In the genomic region with DNA sequence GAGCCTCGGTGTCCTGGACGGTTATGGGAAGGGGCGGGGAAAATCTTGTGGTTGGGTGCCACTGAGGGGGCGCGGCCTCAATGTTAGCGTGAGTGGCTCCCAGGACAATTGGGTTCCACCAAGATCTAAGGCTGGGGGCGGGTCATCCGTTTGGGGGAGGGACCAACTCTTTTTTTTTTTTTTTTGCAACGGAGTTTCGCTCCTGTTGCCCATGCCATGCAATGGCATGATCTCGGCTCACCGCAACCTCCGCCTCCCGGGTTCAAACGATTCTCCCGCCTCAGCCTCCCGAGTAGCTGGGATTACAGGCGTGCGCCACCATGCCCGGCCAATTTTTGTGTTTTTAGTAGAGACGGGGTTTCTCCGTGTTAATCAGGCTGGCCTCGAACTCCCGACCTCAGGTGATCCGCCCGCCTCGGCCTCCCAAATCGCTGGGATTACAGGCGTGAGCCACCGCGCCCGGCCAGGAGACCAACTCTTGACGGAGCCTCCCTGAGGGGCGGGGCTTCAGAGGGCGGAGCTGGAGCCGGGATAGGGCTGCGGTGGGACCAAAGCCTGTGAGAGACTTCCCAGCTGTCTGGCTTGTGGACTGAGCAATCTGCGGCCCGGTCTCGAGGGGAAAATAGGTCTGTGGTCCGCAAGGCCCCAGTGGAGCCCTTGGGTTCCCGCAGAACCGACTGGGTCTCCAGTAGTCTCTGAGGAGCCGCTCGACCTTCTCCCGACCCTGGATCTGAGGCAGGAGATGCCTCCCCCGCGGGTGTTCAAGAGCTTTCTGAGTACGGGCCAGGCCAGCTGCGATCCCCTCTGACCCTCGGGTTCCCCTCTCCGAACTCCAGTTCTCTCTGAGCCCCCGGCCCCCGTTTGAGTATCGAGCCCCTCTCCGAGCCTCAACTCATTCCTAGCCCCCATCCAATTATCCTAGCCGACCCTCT, we compare ENCODE assay signal across 8 cellular contexts. TPM values are rescaled to one million over a fixed set of nuclear protein-coding genes. Genes with fewer than 3 reads are reported as not detected.
DNase-seq lines count a peak whose midpoint lies in the region; ATAC-seq and TF ChIP-seq lines count a peak whose summit lies in the region.

No MANE protein-coding gene starts in this region.

- H3K27ac ChIP-seq in muscle layer of duodenum (ENCODE audit: low read length) (no peak overlapping the region), suprapubic skin (no peak overlapping the region)

- peaks cover 2 to 5% of the 10 kb centered on the region in 2 donors for H3K36me3 ChIP-seq in muscle layer of duodenum (ENCODE audit: control insufficient read depth in 1 of 2, insufficient read depth in 2 of 2, low read length in 2 of 2)
- no peaks in the 10 kb centered on the region for H3K36me3 ChIP-seq in suprapubic skin

- ATAC-seq in HG02798 (IDR thresholded peaks at IDR 0.05; ENCODE audit: poor library complexity, unreplicated experiment) (peak; percentile 22), HG02981 (IDR thresholded peaks at IDR 0.05; ENCODE audit: unreplicated experiment) (no peak)

- WGBS in suprapubic skin: 5% methylated on average over 51 of the region's 57 CpGs

- H3K9me3 ChIP-seq in muscle layer of duodenum (ENCODE audit: control insufficient read depth in 1 of 2, low read length in 2 of 2) (no peaks in the 10 kb centered on the region), suprapubic skin (no peaks in the 10 kb centered on the region)

- no peak for TF ChIP-seq POLR2A in suprapubic skin (IDR thresholded peaks at IDR 0.05)

- H3K4me1 ChIP-seq in muscle layer of duodenum (ENCODE audit: control insufficient read depth in 1 of 2, insufficient read depth in 2 of 2, low read length in 2 of 2): peaks cover 11 to 26% of the 10 kb centered on the region in 2 donors
- peaks cover 38% of the 10 kb centered on the region for H3K4me1 ChIP-seq in suprapubic skin

- peak; percentile 82 for DNase-seq in DMS53 treated with DMSO at 0.1 percent for 48 hours (lab: John Stamatoyannopoulos, UW; ENCODE audit: unreplicated experiment)
- DNase-seq in NCI-H460 (ENCODE audit: extremely low read depth, low read depth): peak; percentile 100
- DNase-seq in activated CD8-positive, alpha-beta memory T cell treated with anti-CD3 and anti-CD28 coated beads, Interleukin-2, amount 50 U/mL, for 48 hours: peak; percentile 84
- DNase-seq in fibroblast of gingiva (ENCODE audit: low read depth): peak; percentile 99
- peak; percentile 94 to 95 for DNase-seq in suprapubic skin (ENCODE audit: low spot score in 2 of 2)

- peak overlapping the region; percentile 44 to 65 for H3K4me3 ChIP-seq in muscle layer of duodenum (ENCODE audit: low read depth in 1 of 2, low read length in 2 of 2)
- peak overlapping the region; percentile 61 for H3K4me3 ChIP-seq in suprapubic skin

- H3K27me3 ChIP-seq in muscle layer of duodenum (ENCODE audit: low read depth, low read length) (no peaks in the 10 kb centered on the region), suprapubic skin (no peaks in the 10 kb centered on the region)

- TF ChIP-seq CTCF in suprapubic skin (IDR thresholded peaks at IDR 0.05): no peak

- TF ChIP-seq EP300 in suprapubic skin (IDR thresholded peaks at IDR 0.05): no peak

RNA-seq across cellular contexts. Expression of a gene that starts 1.1 kb away (rescaled TPM):
- 21.2 and 30.7 TPM in 2 replicates for total RNA-seq in NCI-H460 (2014; rRNA removed; shearing (Covaris generic))
- 11.7 and 13.7 TPM in 2 replicates for polyA plus RNA-seq in NCI-H460 (2014; cell fraction: nucleus; rRNA removed)
- total RNA-seq in suprapubic skin: under 1 TPM in 1 of 4 donors, not detected in 3; 0.89 TPM

RNA-seq across cellular contexts. Expression of a gene that starts 48.0 kb away (rescaled TPM):
- 92.2 and 109 TPM in 2 replicates for total RNA-seq in NCI-H460 (2014; rRNA removed; shearing (Covaris generic))
- polyA plus RNA-seq in NCI-H460 (2014; cell fraction: nucleus; rRNA removed): 123 and 180 TPM in 2 replicates
- total RNA-seq in suprapubic skin: 100 to 1,000 TPM in 2 of 4 donors, 10 to 100 TPM in 2; 43.3 to 238 (median 103) TPM

RNA-seq across cellular contexts. Expression of a gene that starts 48.0 kb away (rescaled TPM):
- total RNA-seq in NCI-H460 (2014; rRNA removed; shearing (Covaris generic)): 57.2 and 64.0 TPM in 2 replicates
- 53.3 and 76.6 TPM in 2 replicates for polyA plus RNA-seq in NCI-H460 (2014; cell fraction: nucleus; rRNA removed)
- total RNA-seq in suprapubic skin: 10 to 100 TPM; 21.6 to 38.7 (median 32.7) TPM

Comparison
In these comparisons a context has a peak if more than half of its experiments do, and no peak if none do; other contexts are left out.
1. RNA of a gene that starts 1.1 kb away (total RNA-seq): 21.2 to 30.7 TPM in NCI-H460; 0.89 TPM in suprapubic skin; every median in the first group is over 10 times any median in the second.
2. Peak in every context shown above with its lines, with median percentiles within 50 percentile points of each other: DNase-seq.